ENCODE assay signal across 29 cellular contexts in genomic region chr1:71785470-71785869, GRCh38.
DNase-seq lines count a peak whose midpoint lies in the region; ATAC-seq, FAIRE-seq and TF ChIP-seq lines count a peak whose summit lies in the region.
"Had no signal": no experiment of that assay in that cellular context is flagged by ENCODE, and none has a peak within 500 bp of the region (broad histone marks: within the 10 kb centered on the region; RNA-seq: fewer than 3 reads in every experiment).

No MANE protein-coding gene starts in this region.

- intact Hi-C loops in PC-9 (cut with micrococcal nuclease; ENCODE audit: unreplicated experiment) = no loop called here

- no peak overlapping the region for H3K4me3 Mint-ChIP-seq in activated T-cell treated with anti-CD3 and anti-CD28 coated beads, Interleukin-2, amount 50 U/mL, for 72 hours
- H3K4me3 Mint-ChIP-seq: activated CD4-positive, alpha-beta T cell treated with anti-CD3 and anti-CD28 coated beads, Interleukin-2, amount 10 ng/mL, durations not matched to agents 24 days and 14 days; activated naive CD4-positive, alpha-beta T cell treated with anti-CD3 and anti-CD28 coated beads, Interleukin-2, amount 50 U/mL, for 24 hours; stimulated activated naive CD8-positive, alpha-beta T cell treated with anti-CD3 and anti-CD28 coated beads, Interleukin-15, amount 100 ng/mL, for 72 hours; T-cell had no signal

- H4K20me1 ChIP-seq in PC-9 (ENCODE audit: insufficient read depth) = no peaks in the 10 kb centered on the region

- no peaks in the 10 kb centered on the region for H3K9me3 ChIP-seq in PC-9 (ENCODE audit: insufficient read depth, low read depth)
- H3K9me3 ChIP-seq: gastrocnemius medialis, neutrophil, tibial nerve had no signal

- BruUV-seq in PC-9 (replicated peaks; lab: Mats Ljungman, UMichigan) = no TSS peak

- no peak for ATAC-seq in activated T-cell treated with anti-CD3 and anti-CD28 coated beads, Interleukin-2, amount 50 U/mL, for 72 hours (replicated peaks in 1 of 2)
- ATAC-seq: gastrocnemius medialis; HepG2; PC-3; stimulated activated naive CD8-positive, alpha-beta T cell treated with anti-CD3 and anti-CD28 coated beads, Interleukin-15, amount 100 ng/mL, for 72 hours; T-cell had no signal

- CTCF ChIA-PET in BJ (lab: Yijun Ruan, JAX) (no interaction called here), PC-9 (lab: Charles Lee) (no interaction called here)

- no peaks in the 10 kb centered on the region for H3K9me3 Mint-ChIP-seq in activated T-cell treated with anti-CD3 and anti-CD28 coated beads, Interleukin-2, amount 50 U/mL, for 72 hours
- H3K9me3 Mint-ChIP-seq: activated CD4-positive, alpha-beta T cell treated with anti-CD3 and anti-CD28 coated beads, Interleukin-2, amount 10 ng/mL, durations not matched to agents 24 days and 14 days; activated naive CD4-positive, alpha-beta T cell treated with anti-CD3 and anti-CD28 coated beads, Interleukin-2, amount 50 U/mL, for 24 hours had no signal

- H3K9me2 ChIP-seq in PC-9 (ENCODE audit: insufficient read depth) = no peaks in the 10 kb centered on the region; the same call in 1 of the 2 replicates

- FAIRE-seq in D721Med (lab: Jason Lieb, UNC) = peak; percentile 21
- FAIRE-seq: H54, HepG2, TTC549 had no signal

- H3K4me1 Mint-ChIP-seq in activated T-cell treated with anti-CD3 and anti-CD28 coated beads, Interleukin-2, amount 50 U/mL, for 72 hours (ENCODE audit: low read depth) = no peaks in the 10 kb centered on the region
- H3K4me1 Mint-ChIP-seq: activated naive CD4-positive, alpha-beta T cell treated with anti-CD3 and anti-CD28 coated beads, Interleukin-2, amount 50 U/mL, for 24 hours; T-cell had no signal

- H3K27ac Mint-ChIP-seq in activated T-cell treated with anti-CD3 and anti-CD28 coated beads, Interleukin-2, amount 50 U/mL, for 72 hours = no peak overlapping the region
- H3K27ac Mint-ChIP-seq: activated CD4-positive, alpha-beta T cell treated with anti-CD3 and anti-CD28 coated beads, Interleukin-2, amount 10 ng/mL, durations not matched to agents 24 days and 14 days; activated naive CD4-positive, alpha-beta T cell treated with anti-CD3 and anti-CD28 coated beads, Interleukin-2, amount 50 U/mL, for 24 hours; stimulated activated naive CD8-positive, alpha-beta T cell treated with anti-CD3 and anti-CD28 coated beads, Interleukin-15, amount 100 ng/mL, for 72 hours; T-cell had no signal

- H3K4me2 ChIP-seq in PC-9 = no peak overlapping the region

- no peaks in the 10 kb centered on the region for H3K4me1 ChIP-seq in PC-9 (replicated peaks; ENCODE audit: insufficient read depth)
- H3K4me1 ChIP-seq: gastrocnemius medialis had no signal

- TF ChIP-seq CTCF in BJ (IDR thresholded peaks at IDR 0.05; ENCODE audit: insufficient read depth, low read depth, low read length) = no peak
- TF ChIP-seq CTCF in D721Med (IDR thresholded peaks at IDR 0.05; ENCODE audit: insufficient read depth, missing control alignments) = no peak
- no peak for TF ChIP-seq CTCF in VCaP (conservative IDR thresholded peaks at IDR 0.05)
- TF ChIP-seq CTCF in PC-9 (conservative IDR thresholded peaks at IDR 0.05) = no peak

- H3K27me3 ChIP-seq in BJ (ENCODE audit: control insufficient read depth, insufficient read depth, low read length) (no peaks in the 10 kb centered on the region), PC-9 (ENCODE audit: insufficient read depth, low read depth) (no peaks in the 10 kb centered on the region)
- H3K27me3 ChIP-seq: gastrocnemius medialis, neutrophil, tibial nerve had no signal

- no peak overlapping the region for H3K4me3 ChIP-seq in BJ (ENCODE audit: low read depth, low read length)
- H3K4me3 ChIP-seq in PC-9 = no peak overlapping the region
- H3K4me3 ChIP-seq: gastrocnemius medialis, lung, tibial nerve had no signal

- H3K36me3 ChIP-seq in BJ (ENCODE audit: control insufficient read depth, insufficient read depth, low read length) (no peaks in the 10 kb centered on the region), PC-9 (ENCODE audit: low read depth) (no peaks in the 10 kb centered on the region)
- H3K36me3 ChIP-seq: gastrocnemius medialis, neutrophil, tibial nerve had no signal

- no peaks in the 10 kb centered on the region for H3K79me2 ChIP-seq in PC-9 (ENCODE audit: low read depth)

- no peak overlapping the region for H2AFZ ChIP-seq in PC-9

- POLR2A ChIA-PET in BJ (lab: Charles Lee) = no interaction called here
- POLR2A ChIA-PET in PC-9 (lab: Charles Lee; ENCODE audit: unreplicated experiment) = no interaction called here

- H3K27ac ChIP-seq in VCaP = peak overlapping the region; percentile 39
- H3K27ac ChIP-seq in PC-9 = no peak overlapping the region
- H3K27ac ChIP-seq: gastrocnemius medialis, HL-60, neutrophil, tibial nerve had no signal

- no peaks in the 10 kb centered on the region for H3F3A ChIP-seq in PC-9 (ENCODE audit: insufficient read depth, low read depth)

- H3K27me3 Mint-ChIP-seq in activated T-cell treated with anti-CD3 and anti-CD28 coated beads, Interleukin-2, amount 50 U/mL, for 72 hours (ENCODE audit: low read depth) = no peaks in the 10 kb centered on the region
- H3K27me3 Mint-ChIP-seq: activated CD4-positive, alpha-beta T cell treated with anti-CD3 and anti-CD28 coated beads, Interleukin-2, amount 10 ng/mL, durations not matched to agents 24 days and 14 days; activated naive CD4-positive, alpha-beta T cell treated with anti-CD3 and anti-CD28 coated beads, Interleukin-2, amount 50 U/mL, for 24 hours; stimulated activated naive CD8-positive, alpha-beta T cell treated with anti-CD3 and anti-CD28 coated beads, Interleukin-15, amount 100 ng/mL, for 72 hours; T-cell had no signal

- H3K36me3 Mint-ChIP-seq in activated T-cell treated with anti-CD3 and anti-CD28 coated beads, Interleukin-2, amount 50 U/mL, for 72 hours (ENCODE audit: insufficient read depth in 2 of 2) = no peaks in the 10 kb centered on the region
- H3K36me3 Mint-ChIP-seq: activated naive CD4-positive, alpha-beta T cell treated with anti-CD3 and anti-CD28 coated beads, Interleukin-2, amount 50 U/mL, for 24 hours; T-cell had no signal

- DNase-seq in BJ (ENCODE audit: low read depth) (peak; percentile 11), D721Med (ENCODE audit: insufficient read length, low spot score) (no peak), left kidney (ENCODE audit: low read depth, low spot score) (peak; percentile 21), occipital lobe (lab: John Stamatoyannopoulos, UW) (no peak), PC-9 (no peak)
- DNase-seq in activated T-cell treated with anti-CD3 and anti-CD28 coated beads, Interleukin-2, amount 50 U/mL, for 72 hours = no peak
- DNase-seq: activated CD4-positive, alpha-beta T cell treated with anti-CD3 and anti-CD28 coated beads, Interleukin-2, amount 10 ng/mL, durations not matched to agents 24 days and 14 days; AML-193; aorta; DND-41; effector CD4-positive, alpha-beta T cell; erythroblast; gastrocnemius medialis; hypothalamus; NCI-H82; PC-3; SIG-M5; stimulated activated CD4-positive, alpha-beta T cell treated with anti-CD3 and anti-CD28 coated beads, Interleukin-12 subunit alpha, Interleukin-12 subunit beta, amount 100 ng/mL, for 4 hours; stimulated activated naive CD8-positive, alpha-beta T cell treated with anti-CD3 and anti-CD28 coated beads, Interleukin-15, amount 100 ng/mL, for 72 hours; T-cell had no signal

Comparison
In these comparisons a context has a peak if more than half of its experiments do, and no peak if none do; other contexts are left out.
1. DNase-seq: peak in BJ (single experiment) and left kidney (single experiment); none in D721Med (single experiment), activated T-cell treated with anti-CD3 and anti-CD28 coated beads, Interleukin-2, amount 50 U/mL, for 72 hours (0 of 2), occipital lobe (single experiment) and PC-9 (0 of 2).